1 cellular context compared by ENCODE assay signal in genomic region chr2:191013876-191014652, GRCh38.
TF ChIP-seq lines count a peak whose summit lies in the region.

Gene STAT1, minus strand, starts transcription at chr2:191014171. Its CDS starts 4,168 bp downstream, at chr2:191010003.

TF ChIP-seq in HEK293, 187 proteins besides CTCF, POLR2A, EP300 and RAD21 (continued from another document and continues in another):
- TF ChIP-seq ZNF10 (tag by site-specific recombination; IDR thresholded peaks at IDR 0.05) (no peak), ZBTB1 (tag by site-specific recombination; IDR thresholded peaks at IDR 0.05) (no peak), KLF9 (tag by site-specific recombination; IDR thresholded peaks at IDR 0.05; ENCODE audit: low read depth) (peak; percentile 87), ZNF580 (tag by site-specific recombination; IDR thresholded peaks at IDR 0.05) (peak; percentile 83), ZNF639 (tag by site-specific recombination; IDR thresholded peaks at IDR 0.05) (0 out of 2 replicates have a peak, but pooled peaks have one; percentile 62), ZNF239 (tag by site-specific recombination; IDR thresholded peaks at IDR 0.05) (no peak), ZNF19 (tag by site-specific recombination; IDR thresholded peaks at IDR 0.05; ENCODE audit: low read depth) (no peak), HIC1 (tag by site-specific recombination; IDR thresholded peaks at IDR 0.05) (peak; percentile 51; the same call in 1 of the 2 replicates), ZSCAN4 (tag by site-specific recombination; IDR thresholded peaks at IDR 0.05) (no peak), ZNF18 (tag by site-specific recombination; IDR thresholded peaks at IDR 0.05) (no peak), ZBTB11 (tag by site-specific recombination; conservative IDR thresholded peaks at IDR 0.05; ENCODE audit: low read depth) (peak; percentile 80), ZNF214 (tag by site-specific recombination; IDR thresholded peaks at IDR 0.05; ENCODE audit: borderline replicate concordance) (no peak), ZNF707 (tag by site-specific recombination; IDR thresholded peaks at IDR 0.05) (no peak), PRDM2 (tag by site-specific recombination; IDR thresholded peaks at IDR 0.05; ENCODE audit: borderline replicate concordance) (no peak), ZNF184 (tag by site-specific recombination; IDR thresholded peaks at IDR 0.05) (no peak), ZNF560 (tag by site-specific recombination; IDR thresholded peaks at IDR 0.05; ENCODE audit: borderline replicate concordance) (no peak), ZNF157 (tag by site-specific recombination; IDR thresholded peaks at IDR 0.05) (no peak), MZF1 (tag by site-specific recombination; IDR thresholded peaks at IDR 0.05; ENCODE audit: borderline replicate concordance) (no peak), OSR2 (tag by site-specific recombination; IDR thresholded peaks at IDR 0.05) (peak; percentile 65), ZNF366 (tag by site-specific recombination; conservative IDR thresholded peaks at IDR 0.05) (0 out of 2 replicates have a peak, but pooled peaks have one; percentile 11), ZNF473 (tag by site-specific recombination; IDR thresholded peaks at IDR 0.05) (no peak), ZNF221 (tag by site-specific recombination; IDR thresholded peaks at IDR 0.05; ENCODE audit: borderline replicate concordance) (no peak), ZNF148 (tag by site-specific recombination; IDR thresholded peaks at IDR 0.05; ENCODE audit: borderline replicate concordance) (no peak), ZNF175 (tag by site-specific recombination; IDR thresholded peaks at IDR 0.05) (no peak), ZNF423 (tag by site-specific recombination; IDR thresholded peaks at IDR 0.05) (no peak), ZNF488 (tag by site-specific recombination; IDR thresholded peaks at IDR 0.05) (no peak), ZBTB8A (tag by site-specific recombination; IDR thresholded peaks at IDR 0.05) (peak; percentile 38), ZNF501 (tag by site-specific recombination; IDR thresholded peaks at IDR 0.05) (peak; percentile 93), ZFP37 (tag by site-specific recombination; IDR thresholded peaks at IDR 0.05) (peak; percentile 68), GLIS2 (tag by site-specific recombination; IDR thresholded peaks at IDR 0.05) (peak; percentile 68), SCRT1 (tag by site-specific recombination; IDR thresholded peaks at IDR 0.05; ENCODE audit: borderline replicate concordance) (no peak), ZBTB26 (tag by site-specific recombination; optimal IDR thresholded peaks at IDR 0.05) (peak; percentile 98), ZNF324 (tag by site-specific recombination; IDR thresholded peaks at IDR 0.05) (0 out of 2 replicates have a peak, but pooled peaks have one; percentile 57)
